Comparison of ENCODE assay signal across 1 cellular context in genomic region chr18:45619826-45620201, GRCh38.
TF ChIP-seq lines count a peak whose summit lies in the region.

No MANE protein-coding gene starts in this region.

TF ChIP-seq in HepG2, 621 proteins besides CTCF, POLR2A, EP300 and RAD21:
- TF ChIP-seq HOXA9 (CRISPR knock-in tag; IDR thresholded peaks at IDR 0.05; ENCODE audit: borderline replicate concordance) (no peak), SIN3A (IDR thresholded peaks at IDR 0.05; ENCODE audit: borderline replicate concordance, low read depth, low read length) (no peak), HOXA5 (CRISPR knock-in tag; IDR thresholded peaks at IDR 0.05) (no peak), NFIB (CRISPR knock-in tag; IDR thresholded peaks at IDR 0.05; ENCODE audit: borderline replicate concordance) (no peak)
- TF ChIP-seq, protein P1, sequence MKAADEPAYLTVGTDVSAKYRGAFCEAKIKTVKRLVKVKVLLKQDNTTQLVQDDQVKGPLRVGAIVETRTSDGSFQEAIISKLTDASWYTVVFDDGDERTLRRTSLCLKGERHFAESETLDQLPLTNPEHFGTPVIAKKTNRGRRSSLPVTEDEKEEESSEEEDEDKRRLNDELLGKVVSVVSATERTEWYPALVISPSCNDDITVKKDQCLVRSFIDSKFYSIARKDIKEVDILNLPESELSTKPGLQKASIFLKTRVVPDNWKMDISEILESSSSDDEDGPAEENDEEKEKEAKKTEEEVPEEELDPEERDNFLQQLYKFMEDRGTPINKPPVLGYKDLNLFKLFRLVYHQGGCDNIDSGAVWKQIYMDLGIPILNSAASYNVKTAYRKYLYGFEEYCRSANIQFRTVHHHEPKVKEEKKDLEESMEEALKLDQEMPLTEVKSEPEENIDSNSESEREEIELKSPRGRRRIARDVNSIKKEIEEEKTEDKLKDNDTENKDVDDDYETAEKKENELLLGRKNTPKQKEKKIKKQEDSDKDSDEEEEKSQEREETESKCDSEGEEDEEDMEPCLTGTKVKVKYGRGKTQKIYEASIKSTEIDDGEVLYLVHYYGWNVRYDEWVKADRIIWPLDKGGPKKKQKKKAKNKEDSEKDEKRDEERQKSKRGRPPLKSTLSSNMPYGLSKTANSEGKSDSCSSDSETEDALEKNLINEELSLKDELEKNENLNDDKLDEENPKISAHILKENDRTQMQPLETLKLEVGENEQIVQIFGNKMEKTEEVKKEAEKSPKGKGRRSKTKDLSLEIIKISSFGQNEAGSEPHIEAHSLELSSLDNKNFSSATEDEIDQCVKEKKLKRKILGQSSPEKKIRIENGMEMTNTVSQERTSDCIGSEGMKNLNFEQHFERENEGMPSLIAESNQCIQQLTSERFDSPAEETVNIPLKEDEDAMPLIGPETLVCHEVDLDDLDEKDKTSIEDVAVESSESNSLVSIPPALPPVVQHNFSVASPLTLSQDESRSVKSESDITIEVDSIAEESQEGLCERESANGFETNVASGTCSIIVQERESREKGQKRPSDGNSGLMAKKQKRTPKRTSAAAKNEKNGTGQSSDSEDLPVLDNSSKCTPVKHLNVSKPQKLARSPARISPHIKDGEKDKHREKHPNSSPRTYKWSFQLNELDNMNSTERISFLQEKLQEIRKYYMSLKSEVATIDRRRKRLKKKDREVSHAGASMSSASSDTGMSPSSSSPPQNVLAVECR (CRISPR knock-in tag; IDR thresholded peaks at IDR 0.05; ENCODE audit: borderline replicate concordance) = no peak
- TF ChIP-seq, protein P2, sequence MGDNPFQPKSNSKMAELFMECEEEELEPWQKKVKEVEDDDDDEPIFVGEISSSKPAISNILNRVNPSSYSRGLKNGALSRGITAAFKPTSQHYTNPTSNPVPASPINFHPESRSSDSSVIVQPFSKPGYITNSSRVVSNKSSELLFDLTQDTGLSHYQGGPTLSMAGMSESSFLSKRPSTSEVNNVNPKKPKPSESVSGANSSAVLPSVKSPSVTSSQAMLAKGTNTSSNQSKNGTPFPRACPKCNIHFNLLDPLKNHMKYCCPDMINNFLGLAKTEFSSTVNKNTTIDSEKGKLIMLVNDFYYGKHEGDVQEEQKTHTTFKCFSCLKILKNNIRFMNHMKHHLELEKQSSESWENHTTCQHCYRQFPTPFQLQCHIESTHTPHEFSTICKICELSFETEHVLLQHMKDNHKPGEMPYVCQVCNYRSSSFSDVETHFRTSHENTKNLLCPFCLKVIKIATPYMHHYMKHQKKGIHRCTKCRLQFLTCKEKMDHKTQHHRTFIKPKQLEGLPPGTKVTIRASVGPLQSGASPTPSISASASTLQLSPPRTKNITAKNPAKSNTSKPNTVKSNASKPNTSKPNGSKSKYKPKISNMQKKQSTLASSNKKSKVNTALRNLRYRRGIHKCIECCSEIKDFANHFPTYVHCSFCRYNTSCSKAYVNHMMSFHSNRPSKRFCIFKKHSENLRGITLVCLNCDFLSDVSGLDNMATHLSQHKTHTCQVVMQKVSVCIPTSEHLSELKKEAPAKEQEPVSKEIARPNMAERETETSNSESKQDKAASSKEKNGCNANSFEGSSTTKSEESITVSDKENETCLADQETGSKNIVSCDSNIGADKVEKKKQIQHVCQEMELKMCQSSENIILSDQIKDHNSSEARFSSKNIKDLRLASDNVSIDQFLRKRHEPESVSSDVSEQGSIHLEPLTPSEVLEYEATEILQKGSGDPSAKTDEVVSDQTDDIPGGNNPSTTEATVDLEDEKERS (CRISPR knock-in tag; IDR thresholded peaks at IDR 0.05) = no peak
